ENCODE assay signal across 27 cellular contexts in the genomic region with DNA sequence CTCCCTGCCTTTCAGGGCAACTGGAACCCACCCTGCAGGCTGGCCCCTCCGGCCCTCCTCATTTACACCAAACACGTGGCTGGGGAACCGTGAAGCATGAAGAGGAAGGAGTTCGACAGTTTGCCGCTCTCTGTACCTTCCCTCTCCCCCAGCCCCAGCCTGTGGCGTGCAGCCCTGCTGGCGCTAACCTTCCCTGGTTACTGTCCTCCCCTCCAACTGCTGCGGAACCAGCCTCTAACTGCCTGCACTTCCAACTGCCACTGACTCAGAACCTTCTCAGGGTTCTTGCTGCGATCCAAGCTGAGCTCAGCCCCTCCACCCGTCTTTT.
"Had no signal": no experiment of that assay in that cellular context is flagged by ENCODE, and none has a peak within 500 bp of the region (broad histone marks: within the 10 kb centered on the region; RNA-seq: fewer than 3 reads in every experiment).

No MANE protein-coding gene starts in this region.

- H3K4me3 ChIP-seq: adrenal gland, body of pancreas, cardiac muscle cell, colonic mucosa, gastroesophageal sphincter, testis, transverse colon had no signal

- H3K9me3 Mint-ChIP-seq: activated naive CD4-positive, alpha-beta T cell treated with anti-CD3 and anti-CD28 coated beads for 36 hours; activated naive CD8-positive, alpha-beta T cell treated with anti-CD3 and anti-CD28 coated beads for 36 hours; activated T-helper 1 cell treated with anti-CD3 and anti-CD28 coated beads, Interleukin-12 subunit alpha, Interleukin-12 subunit beta, Interleukin-2, Interleukin-4 antibody, amounts not matched to agents 30 ng/mL and 10 ng/mL and 1 ng/mL, durations not matched to agents 14 hours and 24 hours and 36 hours; memory B cell; natural killer cell had no signal

- H3K27me3 ChIP-seq: adrenal gland, body of pancreas, cardiac muscle cell, colonic mucosa, testis, transverse colon had no signal

- H3K27ac Mint-ChIP-seq: activated naive CD4-positive, alpha-beta T cell treated with anti-CD3 and anti-CD28 coated beads for 36 hours; activated naive CD8-positive, alpha-beta T cell treated with anti-CD3 and anti-CD28 coated beads for 36 hours; activated T-helper 1 cell treated with anti-CD3 and anti-CD28 coated beads, Interleukin-12 subunit alpha, Interleukin-12 subunit beta, Interleukin-2, Interleukin-4 antibody, amounts not matched to agents 30 ng/mL and 10 ng/mL and 1 ng/mL, durations not matched to agents 14 hours and 24 hours and 36 hours; memory B cell; natural killer cell had no signal

- H3K27ac ChIP-seq: adrenal gland, body of pancreas, cardiac muscle cell, colonic mucosa, gastroesophageal sphincter, testis, transverse colon had no signal

- H3K4me3 Mint-ChIP-seq: activated naive CD4-positive, alpha-beta T cell treated with anti-CD3 and anti-CD28 coated beads for 36 hours; activated naive CD8-positive, alpha-beta T cell treated with anti-CD3 and anti-CD28 coated beads for 36 hours; activated T-helper 1 cell treated with anti-CD3 and anti-CD28 coated beads, Interleukin-12 subunit alpha, Interleukin-12 subunit beta, Interleukin-2, Interleukin-4 antibody, amounts not matched to agents 30 ng/mL and 10 ng/mL and 1 ng/mL, durations not matched to agents 14 hours and 24 hours and 36 hours; memory B cell; natural killer cell had no signal

- H3K9me3 ChIP-seq: adrenal gland, body of pancreas, colonic mucosa, gastroesophageal sphincter, testis, transverse colon had no signal

- H3K36me3 Mint-ChIP-seq: activated naive CD8-positive, alpha-beta T cell treated with anti-CD3 and anti-CD28 coated beads for 36 hours; memory B cell; natural killer cell had no signal

- DNase-seq: activated CD4-positive, alpha-beta T cell treated with anti-CD3 and anti-CD28 coated beads for 48 hours; activated CD4-positive, alpha-beta T cell treated with anti-CD3 and anti-CD28 coated beads, Interleukin-2, amount 50 U/mL, for 48 hours; activated CD8-positive, alpha-beta memory T cell treated with anti-CD3 and anti-CD28 coated beads for 24 hours; activated effector memory CD4-positive, alpha-beta T cell treated with anti-CD3 and anti-CD28 coated beads, Interleukin-2, amount 50 U/mL, for 16 hours; activated naive CD4-positive, alpha-beta T cell treated with anti-CD3 and anti-CD28 coated beads for 36 hours; activated naive CD8-positive, alpha-beta T cell treated with anti-CD3 and anti-CD28 coated beads for 36 hours; activated T-cell treated with anti-CD3 and anti-CD28 coated beads, Interleukin-2, amount 50 U/mL, for 1 hour; aorta; body of pancreas; cerebellar nuclear complex; colonic mucosa; effector CD8-positive, alpha-beta T cell; hippocampal formation; kidney; left colon; natural killer cell; posterior cingulate gyrus; right cardiac atrium; stimulated activated CD4-positive, alpha-beta T cell treated with anti-CD3 and anti-CD28 coated beads, Interleukin-2, amount 100 ng/mL, for 48 hours; stimulated activated naive CD8-positive, alpha-beta T cell treated with anti-CD3 and anti-CD28 coated beads, Interleukin-15, Interleukin-2, amounts not matched to agents 100 U/mL and 50 U/mL, for 24 hours; testis; transverse colon had no signal

- H3K36me3 ChIP-seq: adrenal gland, cardiac muscle cell, colonic mucosa, gastroesophageal sphincter, transverse colon had no signal

- H3K4me1 ChIP-seq: adrenal gland, body of pancreas, colonic mucosa, gastroesophageal sphincter, testis, transverse colon had no signal

- H3K4me1 Mint-ChIP-seq: activated naive CD8-positive, alpha-beta T cell treated with anti-CD3 and anti-CD28 coated beads for 36 hours; memory B cell; natural killer cell had no signal

- ATAC-seq: body of pancreas; gastroesophageal sphincter; left colon; natural killer cell; right cardiac atrium; stimulated activated naive CD8-positive, alpha-beta T cell treated with anti-CD3 and anti-CD28 coated beads, Interleukin-15, Interleukin-2, amounts not matched to agents 100 U/mL and 50 U/mL, for 24 hours had no signal
